ENCODE assay signal across 10 cellular contexts in genomic region chr17:19470529-19471261, GRCh38. TPM values are rescaled to one million over a fixed set of nuclear protein-coding genes. Genes with fewer than 3 reads are reported as not detected.
DNase-seq lines count a peak whose midpoint lies in the region; ATAC-seq, FAIRE-seq and TF ChIP-seq lines count a peak whose summit lies in the region.
"Had no signal": no experiment of that assay in that cellular context is flagged by ENCODE, and none has a peak within 500 bp of the region (broad histone marks: within the 10 kb centered on the region; RNA-seq: fewer than 3 reads in every experiment).

No MANE protein-coding gene starts in this region.

- ATAC-seq in HG03135 (IDR thresholded peaks at IDR 0.05; ENCODE audit: unreplicated experiment): no peak

- DNase-seq in AG04450 (ENCODE audit: low read depth, low spot score) (peak; percentile 36), NCI-H187 treated with DMSO at 0.1 percent for 48 hours (lab: John Stamatoyannopoulos, UW) (peak; percentile 40), esophagus muscularis mucosa (ENCODE audit: extremely low spot score) (peak; percentile 95), NCI-H1930 (lab: John Stamatoyannopoulos, UW) (no peak), GM12892 (ENCODE audit: insufficient read length) (no peak), midbrain (lab: John Stamatoyannopoulos, UW) (no peak)
- DNase-seq: activated naive CD4-positive, alpha-beta T cell had no signal

- H3K4me1 ChIP-seq in esophagus muscularis mucosa (peaks cover 0 to 16% (median 12%) of the 10 kb centered on the region in 4 donors), muscle layer of duodenum (ENCODE audit: control insufficient read depth in 1 of 2, insufficient read depth in 2 of 2, low read length in 2 of 2) (peaks cover 0 to 8% of the 10 kb centered on the region in 2 donors)

- H3K4me3 ChIP-seq in AG04450 (ENCODE audit: low read depth, low read length) (peak overlapping the region; percentile 54), esophagus muscularis mucosa (peak overlapping the region; percentile 37 to 45 (median 40)), muscle layer of duodenum (ENCODE audit: low read depth in 1 of 2, low read length in 2 of 2) (peak overlapping the region; percentile 33 to 40)

- POLR2A ChIA-PET in AG04450 (lab: Yijun Ruan, JAX): interaction anchor here (0.6 kb wide), 1 partner anchor 36 kb away, joined by 3 read pairs; no protein-coding TSS in a partner anchor

- intact Hi-C loops in esophagus muscularis mucosa (cut with DNase I): no loop called here

- CTCF ChIA-PET in AG04450 (lab: Charles Lee): interaction anchor here (0.7 to 1.4 kb wide), 3 partner anchors 11 to 108 kb away, joined by 3 read pairs; partner anchors contain the start of gene B9D1

- TF ChIP-seq EP300 in esophagus muscularis mucosa (IDR thresholded peaks at IDR 0.05): no peak

- H3K9me3 ChIP-seq in AG04450 (ENCODE audit: control insufficient read depth, insufficient read depth, low read length) (no peaks in the 10 kb centered on the region), esophagus muscularis mucosa (no peaks in the 10 kb centered on the region), muscle layer of duodenum (ENCODE audit: control insufficient read depth in 1 of 2, low read length in 2 of 2) (no peaks in the 10 kb centered on the region)

- peaks cover 3% of the 10 kb centered on the region for H3K27me3 ChIP-seq in AG04450 (ENCODE audit: control insufficient read depth, insufficient read depth, low read length)
- H3K27me3 ChIP-seq in esophagus muscularis mucosa: no peaks in the 10 kb centered on the region
- H3K27me3 ChIP-seq in muscle layer of duodenum (ENCODE audit: low read depth, low read length): no peaks in the 10 kb centered on the region

- H3K36me3 ChIP-seq in esophagus muscularis mucosa (no peaks in the 10 kb centered on the region), muscle layer of duodenum (ENCODE audit: control insufficient read depth in 1 of 2, insufficient read depth in 2 of 2, low read length in 2 of 2) (no peaks in the 10 kb centered on the region)

- peak overlapping the region; percentile 70 for H3K27ac ChIP-seq in AG04450 (ENCODE audit: low read depth, low read length)
- peak overlapping the region; percentile 67 to 86 (median 76) for H3K27ac ChIP-seq in esophagus muscularis mucosa (replicated peaks in 1 of 4)
- H3K27ac ChIP-seq in muscle layer of duodenum (ENCODE audit: low read length): peak overlapping the region; percentile 75
- H3K27ac ChIP-seq: C4-2B had no signal

- no peak for FAIRE-seq in GM12892 (lab: Jason Lieb, UNC)

- no peak for TF ChIP-seq CTCF in AG04450 (IDR thresholded peaks at IDR 0.05; ENCODE audit: low read depth, low read length)
- no peak for TF ChIP-seq CTCF in esophagus muscularis mucosa (IDR thresholded peaks at IDR 0.05)

- WGBS in esophagus muscularis mucosa: 38% methylated on average over 28 of the region's 29 CpGs

- no peak for TF ChIP-seq POLR2A in esophagus muscularis mucosa (IDR thresholded peaks at IDR 0.05; ENCODE audit: low read depth)
- no peak for TF ChIP-seq POLR2A in GM12892 (IDR thresholded peaks at IDR 0.05; ENCODE audit: low read depth, low read length)

RNA-seq across cellular contexts. Expression of gene RNF112, which starts 59.7 kb away (rescaled TPM):
- polyA plus RNA-seq in AG04450 (2011; rRNA removed): 3.3 and 4.5 TPM in 2 replicates
- polyA minus RNA-seq in AG04450 (2011; rRNA and poly(A)+ RNA removed): 3.1 and 5.5 TPM in 2 replicates
- 1 to 10 TPM; 2.3 to 5.4 (median 4.3) TPM for total RNA-seq in esophagus muscularis mucosa
- 0.13 TPM for polyA plus RNA-seq in GM12892 (2012; ENCODE audit: missing spikeins)

Comparison
In these comparisons a context has a peak if more than half of its experiments do, and no peak if none do; other contexts are left out.
1. DNase-seq: peak in AG04450 (single experiment), NCI-H187 treated with DMSO at 0.1 percent for 48 hours (single experiment) and esophagus muscularis mucosa (single experiment); none in NCI-H1930 (0 of 2), GM12892 (single experiment) and midbrain (single experiment).
2. Peak in every context shown above with its lines, with median percentiles within 50 percentile points of each other: H3K27ac ChIP-seq and H3K4me3 ChIP-seq.